ENCODE assay signal across 8 cellular contexts in genomic region chr7:148982596-148983219, GRCh38.
DNase-seq lines count a peak whose midpoint lies in the region; ATAC-seq lines count a peak whose summit lies in the region.

No MANE protein-coding gene starts in this region.

- H3K9me3 ChIP-seq in mucosa of rectum (ENCODE audit: control insufficient read depth in 2 of 2, low read length in 2 of 2) = no peaks in the 10 kb centered on the region

- H3K9me3 Mint-ChIP-seq in T-helper 1 cell treated with Interleukin-12 subunit alpha and Interleukin-12 subunit beta and Interleukin-4 antibody, amounts not matched to agents 30 μg/mL and 1 μg/mL, for 36 hours = peaks cover 4% of the 10 kb centered on the region
- peaks cover 10% of the 10 kb centered on the region for H3K9me3 Mint-ChIP-seq in central memory CD8-positive, alpha-beta T cell

- H3K9ac ChIP-seq in mucosa of rectum (ENCODE audit: low read depth in 1 of 2, low read length in 2 of 2) = peak overlapping the region; percentile 5 to 26

- peaks cover 34% of the 10 kb centered on the region for H3K4me1 Mint-ChIP-seq in T-helper 1 cell treated with Interleukin-12 subunit alpha and Interleukin-12 subunit beta and Interleukin-4 antibody, amounts not matched to agents 30 μg/mL and 1 μg/mL, for 36 hours (ENCODE audit: low read depth)
- peaks cover 56% of the 10 kb centered on the region for H3K4me1 Mint-ChIP-seq in central memory CD8-positive, alpha-beta T cell

- ATAC-seq in central memory CD8-positive, alpha-beta T cell (replicated peaks; ENCODE audit: extremely low read depth, poor library complexity, severe bottlenecking) = no peak
- ATAC-seq in GM21576 (IDR thresholded peaks at IDR 0.05; ENCODE audit: unreplicated experiment) = no peak

- H3K27ac ChIP-seq in mucosa of rectum (ENCODE audit: low read depth in 2 of 2, low read length in 2 of 2) = no peak overlapping the region

- peak overlapping the region; percentile 57 for H3K27ac Mint-ChIP-seq in T-helper 1 cell treated with Interleukin-12 subunit alpha and Interleukin-12 subunit beta and Interleukin-4 antibody, amounts not matched to agents 30 μg/mL and 1 μg/mL, for 36 hours
- H3K27ac Mint-ChIP-seq in central memory CD8-positive, alpha-beta T cell (ENCODE audit: low read depth) = peak overlapping the region; percentile 100

- H3K27me3 Mint-ChIP-seq in T-helper 1 cell treated with Interleukin-12 subunit alpha and Interleukin-12 subunit beta and Interleukin-4 antibody, amounts not matched to agents 30 μg/mL and 1 μg/mL, for 36 hours (ENCODE audit: low read depth) = peaks cover 37% of the 10 kb centered on the region
- H3K27me3 Mint-ChIP-seq in central memory CD8-positive, alpha-beta T cell = no peaks in the 10 kb centered on the region

- peaks cover 5% of the 10 kb centered on the region for H3K36me3 Mint-ChIP-seq in T-helper 1 cell treated with Interleukin-12 subunit alpha and Interleukin-12 subunit beta and Interleukin-4 antibody, amounts not matched to agents 30 μg/mL and 1 μg/mL, for 36 hours (ENCODE audit: low read depth)
- H3K36me3 Mint-ChIP-seq in central memory CD8-positive, alpha-beta T cell (ENCODE audit: insufficient read depth) = peaks cover 39% of the 10 kb centered on the region

- DNase-seq in T-helper 1 cell = no peak
- DNase-seq in NCI-H345 (lab: John Stamatoyannopoulos, UW) = peak; percentile 34
- DNase-seq in central memory CD8-positive, alpha-beta T cell (ENCODE audit: low spot score in 2 of 2) = no peak
- no peak for DNase-seq in epidermal melanocyte (ENCODE audit: insufficient read length, low spot score)
- no peak for DNase-seq in activated gamma-delta T cell treated with Interleukin-2 at 50 U/mL for 16 hours

- H3K4me3 ChIP-seq in mucosa of rectum (ENCODE audit: low read length in 2 of 2) = peak overlapping the region; percentile 63 to 72

- peaks cover 9 to 12% of the 10 kb centered on the region in 2 donors for H3K4me1 ChIP-seq in mucosa of rectum (ENCODE audit: control insufficient read depth in 2 of 2, insufficient read depth in 2 of 2, low read length in 2 of 2)

- no peaks in the 10 kb centered on the region for H3K36me3 ChIP-seq in mucosa of rectum (ENCODE audit: control insufficient read depth in 2 of 2, insufficient read depth in 2 of 2, low read length in 2 of 2)

- peak overlapping the region; percentile 97 for H3K4me3 Mint-ChIP-seq in T-helper 1 cell treated with Interleukin-12 subunit alpha and Interleukin-12 subunit beta and Interleukin-4 antibody, amounts not matched to agents 30 μg/mL and 1 μg/mL, for 36 hours
- H3K4me3 Mint-ChIP-seq in central memory CD8-positive, alpha-beta T cell = peak overlapping the region; percentile 92

- H3K27me3 ChIP-seq in mucosa of rectum (ENCODE audit: control insufficient read depth in 2 of 2, insufficient read depth in 2 of 2, low read length in 2 of 2) = no peaks in the 10 kb centered on the region
